ENCODE assay signal across 29 cellular contexts in genomic region chr7:76074972-76075370, GRCh38. TPM values are rescaled to one million over a fixed set of nuclear protein-coding genes. Genes with fewer than 3 reads are reported as not detected.
DNase-seq lines count a peak whose midpoint lies in the region; ATAC-seq, FAIRE-seq and TF ChIP-seq lines count a peak whose summit lies in the region.
"Had no signal": no experiment of that assay in that cellular context is flagged by ENCODE, and none has a peak within 500 bp of the region (broad histone marks: within the 10 kb centered on the region; RNA-seq: fewer than 3 reads in every experiment).

No MANE protein-coding gene starts in this region.

- DNase-seq in GM18507 (ENCODE audit: extremely low spot score, insufficient read length, low read depth) = no peak
- DNase-seq in MG63 = peak; percentile 51
- DNase-seq in bronchial epithelial cell (ENCODE audit: low read depth) = peak; percentile 42
- peak; percentile 32 to 54 for DNase-seq in foreskin fibroblast
- no peak for DNase-seq in T-helper 2 cell treated with Interferon-gamma antibody and Interleukin-4, amounts not matched to agents 5 μg/mL and 100 μg/mL, for 36 hours (ENCODE audit: low spot score)
- DNase-seq in left ventricle myocardium superior = no peak
- DNase-seq in activated CD4-positive, alpha-beta T cell treated with anti-CD3 and anti-CD28 coated beads, Interleukin-2, amount 10 ng/mL, durations not matched to agents 7 days and 5 days = no peak
- DNase-seq: activated CD4-positive, CD25-positive, alpha-beta regulatory T cell treated with anti-CD3 and anti-CD28 coated beads, Interleukin-2, amount 50 U/mL, for 72 hours; activated CD8-positive, alpha-beta T cell treated with anti-CD3 and anti-CD28 coated beads, Interleukin-2, amount 10 ng/mL, durations not matched to agents 7 days and 5 days; activated naive CD4-positive, alpha-beta T cell; activated T-cell treated with anti-CD3 and anti-CD28 coated beads, Interleukin-2, amount 50 U/mL, for 1 hour; CD4-positive, CD25-positive, alpha-beta regulatory T cell; effector CD4-positive, alpha-beta T cell; GDM1; GOT3; lower lobe of right lung; NCI-H1417; NCI-H82; OCI-M1; SIG-M5; sigmoid colon; T-cell; transverse colon had no signal

- H3K9me3 Mint-ChIP-seq in T-helper 2 cell treated with Interferon-gamma antibody and Interleukin-4, amounts not matched to agents 5 μg/mL and 100 μg/mL, for 36 hours = no peaks in the 10 kb centered on the region
- no peaks in the 10 kb centered on the region for H3K9me3 Mint-ChIP-seq in activated CD4-positive, alpha-beta T cell treated with anti-CD3 and anti-CD28 coated beads, Interleukin-2, amount 10 ng/mL, durations not matched to agents 7 days and 5 days
- H3K9me3 Mint-ChIP-seq: neural crest cell had no signal

- H3K27ac Mint-ChIP-seq in T-helper 2 cell treated with Interferon-gamma antibody and Interleukin-4, amounts not matched to agents 5 μg/mL and 100 μg/mL, for 36 hours = no peak overlapping the region
- no peak overlapping the region for H3K27ac Mint-ChIP-seq in activated CD4-positive, alpha-beta T cell treated with anti-CD3 and anti-CD28 coated beads, Interleukin-2, amount 10 ng/mL, durations not matched to agents 7 days and 5 days
- H3K27ac Mint-ChIP-seq: activated CD8-positive, alpha-beta T cell treated with anti-CD3 and anti-CD28 coated beads, Interleukin-2, amount 10 ng/mL, durations not matched to agents 7 days and 5 days; brain; CD4-positive, CD25-positive, alpha-beta regulatory T cell; progenitor cell of endocrine pancreas; T-cell had no signal

- no peaks in the 10 kb centered on the region for H3K9me3 ChIP-seq in MG63
- H3K9me3 ChIP-seq: lower lobe of right lung, sigmoid colon, transverse colon had no signal

- H3K4me1 Mint-ChIP-seq in T-helper 2 cell treated with Interferon-gamma antibody and Interleukin-4, amounts not matched to agents 5 μg/mL and 100 μg/mL, for 36 hours (ENCODE audit: low read depth) = peaks cover 20% of the 10 kb centered on the region
- H3K4me1 Mint-ChIP-seq in activated CD4-positive, alpha-beta T cell treated with anti-CD3 and anti-CD28 coated beads, Interleukin-2, amount 10 ng/mL, durations not matched to agents 7 days and 5 days = peaks cover 10% of the 10 kb centered on the region
- H3K4me1 Mint-ChIP-seq: brain, neural crest cell had no signal

- H3K27me3 Mint-ChIP-seq in T-helper 2 cell treated with Interferon-gamma antibody and Interleukin-4, amounts not matched to agents 5 μg/mL and 100 μg/mL, for 36 hours (ENCODE audit: low read depth) = no peaks in the 10 kb centered on the region
- peaks cover 2% of the 10 kb centered on the region for H3K27me3 Mint-ChIP-seq in activated CD4-positive, alpha-beta T cell treated with anti-CD3 and anti-CD28 coated beads, Interleukin-2, amount 10 ng/mL, durations not matched to agents 7 days and 5 days
- H3K27me3 Mint-ChIP-seq: brain, progenitor cell of endocrine pancreas, T-cell had no signal

- POLR2A ChIA-PET in activated CD4-positive, alpha-beta T cell treated with anti-CD3 and anti-CD28 coated beads, Interleukin-2, amount 10 ng/mL, durations not matched to agents 7 days and 5 days (lab: Charles Lee) = no interaction called here

- H3K27me3 ChIP-seq in MG63 = no peaks in the 10 kb centered on the region
- H3K27me3 ChIP-seq in bronchial epithelial cell (ENCODE audit: control insufficient read depth, insufficient read depth, low read length) = no peaks in the 10 kb centered on the region
- H3K27me3 ChIP-seq: sigmoid colon, transverse colon had no signal

- no peak overlapping the region for H3K4me3 Mint-ChIP-seq in T-helper 2 cell treated with Interferon-gamma antibody and Interleukin-4, amounts not matched to agents 5 μg/mL and 100 μg/mL, for 36 hours
- H3K4me3 Mint-ChIP-seq in activated CD4-positive, alpha-beta T cell treated with anti-CD3 and anti-CD28 coated beads, Interleukin-2, amount 10 ng/mL, durations not matched to agents 7 days and 5 days = no peak overlapping the region
- H3K4me3 Mint-ChIP-seq: activated CD8-positive, alpha-beta T cell treated with anti-CD3 and anti-CD28 coated beads, Interleukin-2, amount 10 ng/mL, durations not matched to agents 7 days and 5 days; brain; CD4-positive, CD25-positive, alpha-beta regulatory T cell; neural crest cell; T-cell had no signal

- TF ChIP-seq CTCF in bronchial epithelial cell (IDR thresholded peaks at IDR 0.05; ENCODE audit: insufficient read depth, low read length, severe bottlenecking) (no peak), foreskin fibroblast (IDR thresholded peaks at IDR 0.05; ENCODE audit: low read depth, low read length) (no peak)

- H3K36me3 Mint-ChIP-seq in T-helper 2 cell treated with Interferon-gamma antibody and Interleukin-4, amounts not matched to agents 5 μg/mL and 100 μg/mL, for 36 hours (ENCODE audit: low read depth) = no peaks in the 10 kb centered on the region
- H3K36me3 Mint-ChIP-seq in activated CD4-positive, alpha-beta T cell treated with anti-CD3 and anti-CD28 coated beads, Interleukin-2, amount 10 ng/mL, durations not matched to agents 7 days and 5 days (ENCODE audit: low read depth) = no peaks in the 10 kb centered on the region
- H3K36me3 Mint-ChIP-seq: brain; CD4-positive, CD25-positive, alpha-beta regulatory T cell; T-cell had no signal

- CTCF ChIA-PET in activated CD4-positive, alpha-beta T cell treated with anti-CD3 and anti-CD28 coated beads, Interleukin-2, amount 10 ng/mL, durations not matched to agents 7 days and 5 days (lab: Charles Lee) = interaction anchor here (1.1 to 1.9 kb wide), 2 partner anchors 14 to 16 kb away, joined by 3 to 4 read pairs; no protein-coding TSS in a partner anchor

- peak; percentile 41 for FAIRE-seq in GM18507 (lab: Jason Lieb, UNC)
- no peak for FAIRE-seq in bronchial epithelial cell (lab: Jason Lieb, UNC)
- FAIRE-seq: TTC549 had no signal

- H3K4me3 ChIP-seq in MG63 = no peak overlapping the region
- H3K4me3 ChIP-seq in bronchial epithelial cell (ENCODE audit: low read depth, low read length) = no peak overlapping the region
- no peak overlapping the region for H3K4me3 ChIP-seq in foreskin fibroblast (ENCODE audit: low read depth in 1 of 2, low read length in 2 of 2)
- H3K4me3 ChIP-seq: lower lobe of right lung, sigmoid colon, transverse colon had no signal

- no peak for ATAC-seq in GM18907 (IDR thresholded peaks at IDR 0.05; ENCODE audit: unreplicated experiment)
- no peak for ATAC-seq in left ventricle myocardium superior
- ATAC-seq: activated CD8-positive, alpha-beta T cell treated with anti-CD3 and anti-CD28 coated beads, Interleukin-2, amount 10 ng/mL, durations not matched to agents 7 days and 5 days; esophagus mucosa; lower lobe of right lung; T-cell had no signal

- H3K36me3 ChIP-seq in MG63 = no peaks in the 10 kb centered on the region
- no peaks in the 10 kb centered on the region for H3K36me3 ChIP-seq in bronchial epithelial cell (ENCODE audit: control insufficient read depth, insufficient read depth, low read length)
- H3K36me3 ChIP-seq: lower lobe of right lung, sigmoid colon, transverse colon had no signal

- intact Hi-C loops in left ventricle myocardium superior (cut with micrococcal nuclease) = no loop called here

RNA-seq across cellular contexts. Expression of gene MDH2, which starts 27.1 kb away (rescaled TPM):
- 97.8 and 140 TPM in 2 replicates for total RNA-seq in MG63 (2014; rRNA removed; shearing (Covaris generic); ENCODE audit: low replicate concordance)
- 45.0 and 52.4 TPM in 2 replicates for total RNA-seq in bronchial epithelial cell
- total RNA-seq in left ventricle myocardium superior = 680 TPM
- 100 to 1,000 TPM; 136 to 149 TPM for total RNA-seq in activated CD4-positive, alpha-beta T cell treated with anti-CD3 and anti-CD28 coated beads, Interleukin-2, amount 10 ng/mL, durations not matched to agents 7 days and 5 days

RNA-seq across cellular contexts. Expression of gene STYXL1, which starts 27.2 kb away (rescaled TPM):
- 47.9 and 50.2 TPM in 2 replicates for total RNA-seq in MG63 (2014; rRNA removed; shearing (Covaris generic); ENCODE audit: low replicate concordance)
- 47.7 and 68.9 TPM in 2 replicates for total RNA-seq in bronchial epithelial cell
- total RNA-seq in left ventricle myocardium superior = 21.9 TPM
- total RNA-seq in activated CD4-positive, alpha-beta T cell treated with anti-CD3 and anti-CD28 coated beads, Interleukin-2, amount 10 ng/mL, durations not matched to agents 7 days and 5 days = 10 to 100 TPM; 39.1 to 40.3 TPM

Comparison
In these comparisons a context has a peak if more than half of its experiments do, and no peak if none do; other contexts are left out.
1. DNase-seq: peak in MG63 (single experiment), bronchial epithelial cell (single experiment) and foreskin fibroblast (2 of 2); none in GM18507 (single experiment), T-helper 2 cell treated with Interferon-gamma antibody and Interleukin-4, amounts not matched to agents 5 μg/mL and 100 μg/mL, for 36 hours (single experiment), left ventricle myocardium superior (single experiment) and activated CD4-positive, alpha-beta T cell treated with anti-CD3 and anti-CD28 coated beads, Interleukin-2, amount 10 ng/mL, durations not matched to agents 7 days and 5 days (single experiment).